Comparison of ENCODE assay signal across 28 cellular contexts in the genomic region with DNA sequence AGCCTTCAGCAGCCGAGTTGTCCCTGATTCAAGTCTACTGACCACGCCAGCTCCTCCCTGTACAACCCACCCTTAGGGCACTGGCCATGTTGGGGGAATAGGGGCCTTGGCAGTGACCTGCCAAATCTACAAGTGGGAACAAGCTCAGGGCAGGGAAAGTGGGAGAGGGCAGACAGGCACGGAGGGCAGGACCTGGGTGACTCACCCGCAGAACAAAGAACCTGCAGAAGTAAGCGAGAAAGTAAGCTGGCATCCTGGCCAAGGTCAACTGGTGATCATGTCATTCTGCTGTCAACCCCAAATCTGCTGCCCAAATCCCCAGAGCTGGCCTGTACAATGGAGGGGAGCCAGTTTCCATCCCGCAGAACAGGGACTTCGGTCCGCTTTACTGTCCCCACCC. TPM values are rescaled to one million over a fixed set of nuclear protein-coding genes. Genes with fewer than 3 reads are reported as not detected.
DNase-seq lines count a peak whose midpoint lies in the region; ATAC-seq, FAIRE-seq and TF ChIP-seq lines count a peak whose summit lies in the region.
"Had no signal": no experiment of that assay in that cellular context is flagged by ENCODE, and none has a peak within 500 bp of the region (broad histone marks: within the 10 kb centered on the region; RNA-seq: fewer than 3 reads in every experiment).

No MANE protein-coding gene starts in this region.

- H3K4me2 ChIP-seq in mesendoderm (ENCODE audit: low read length), result no peak overlapping the region

- peaks cover 2% of the 10 kb centered on the region for H3K4me1 ChIP-seq in endodermal cell (ENCODE audit: control insufficient read depth, insufficient read depth, low read length)
- H3K4me1 ChIP-seq in mesendoderm (ENCODE audit: control insufficient read depth, low read depth, low read length), result no peaks in the 10 kb centered on the region

- no peaks in the 10 kb centered on the region for H3K36me3 Mint-ChIP-seq in endodermal cell (ENCODE audit: low read depth)
- H3K36me3 Mint-ChIP-seq in CD4-positive, alpha-beta T cell (ENCODE audit: low read depth), result no peaks in the 10 kb centered on the region

- no peak overlapping the region for H2BK5ac ChIP-seq in mesendoderm (ENCODE audit: low read length)

- H4K8ac ChIP-seq in mesendoderm (ENCODE audit: low read depth, low read length), result no peak overlapping the region

- FAIRE-seq in H54 (lab: Jason Lieb, UNC), result no peak
- FAIRE-seq: D721Med, GM18507, GM19239, H1, RCC 7860 had no signal

- H3K27ac ChIP-seq in RWPE1 (peak overlapping the region; percentile 83), endodermal cell (ENCODE audit: low read depth, low read length) (no peak overlapping the region), mesendoderm (ENCODE audit: low read depth, low read length) (no peak overlapping the region)
- H3K27ac ChIP-seq in CD4-positive, alpha-beta T cell (ENCODE audit: low read depth, low read length), result no peak overlapping the region

- H3K4me3 Mint-ChIP-seq in endodermal cell, result no peak overlapping the region
- no peak overlapping the region for H3K4me3 Mint-ChIP-seq in CD4-positive, alpha-beta T cell

- no peak overlapping the region for H2AK5ac ChIP-seq in mesendoderm (ENCODE audit: low read length)

- H3K9ac ChIP-seq in endodermal cell (ENCODE audit: extremely low read depth, low read length, poor library complexity, severe bottlenecking) (no peak overlapping the region), mesendoderm (ENCODE audit: low read length) (no peak overlapping the region)

- TF ChIP-seq CTCF in RWPE1 (conservative IDR thresholded peaks at IDR 0.05; ENCODE audit: low read depth) (no peak), endodermal cell (conservative IDR thresholded peaks at IDR 0.05) (no peak)
- no peak for TF ChIP-seq CTCF in CD4-positive, alpha-beta T cell (IDR thresholded peaks at IDR 0.05)

- no peaks in the 10 kb centered on the region for H3K9me3 ChIP-seq in endodermal cell (ENCODE audit: control insufficient read depth, low read length)
- H3K9me3 ChIP-seq in CD4-positive, alpha-beta T cell (ENCODE audit: control insufficient read depth, low read length), result no peaks in the 10 kb centered on the region

- no peak overlapping the region for H3K27ac Mint-ChIP-seq in endodermal cell
- no peak overlapping the region for H3K27ac Mint-ChIP-seq in CD4-positive, alpha-beta T cell

- H2BK15ac ChIP-seq in mesendoderm (replicated peaks; ENCODE audit: low read depth), result no peak overlapping the region

- peak overlapping the region; percentile 45 for H3K23ac ChIP-seq in mesendoderm (ENCODE audit: low read length)

- no peaks in the 10 kb centered on the region for H3K79me1 ChIP-seq in mesendoderm (ENCODE audit: low read length)

- ATAC-seq in CD4-positive, alpha-beta T cell (ENCODE audit: poor library complexity), result no peak
- ATAC-seq in GM18867 (IDR thresholded peaks at IDR 0.05; ENCODE audit: unreplicated experiment), result no peak

- no peak for DNase-seq in H54 (ENCODE audit: insufficient read length, low spot score)
- peak; percentile 64 for DNase-seq in RWPE1 (ENCODE audit: low spot score)
- peak; percentile 46 for DNase-seq in endodermal cell
- DNase-seq in mesendoderm, result no peak
- DNase-seq in NCI-H146 treated with DMSO at 0.1 percent for 48 hours (lab: John Stamatoyannopoulos, UW; ENCODE audit: unreplicated experiment), result no peak
- DNase-seq in CD4-positive, alpha-beta T cell, result no peak
- no peak for DNase-seq in KG1 (lab: John Stamatoyannopoulos, UW)
- DNase-seq: AML-193, DMS53, GDM1, MV-4-11, NCI-H1105 treated with DMSO at 0.1 percent for 48 hours, NCI-H1694, NCI-H2081, NCI-H2171 treated with DMSO at 0.1 percent for 48 hours, NCI-H446, NCI-H526, OCI-M1, Right ventricle myocardium superior had no signal

- CTCF ChIA-PET in RWPE1 (lab: Yijun Ruan, JAX), result interaction anchor here (0.6 to 1.9 kb wide), 3 partner anchors 14 to 483 kb away, joined by 4 to 16 read pairs (median 8); no protein-coding TSS in a partner anchor
- CTCF ChIA-PET in CD4-positive, alpha-beta T cell (lab: Charles Lee), result no interaction called here

- H3K36me3 ChIP-seq in endodermal cell (ENCODE audit: control insufficient read depth, insufficient read depth, low read length) (no peaks in the 10 kb centered on the region), mesendoderm (ENCODE audit: control insufficient read depth, insufficient read depth, low read length) (no peaks in the 10 kb centered on the region)

- intact Hi-C loops in CD4-positive, alpha-beta T cell (cut with DNase I, micrococcal nuclease), result no loop called here

- H3K27me3 ChIP-seq in endodermal cell (ENCODE audit: control insufficient read depth, insufficient read depth, low read length, poor library complexity, severe bottlenecking) (no peaks in the 10 kb centered on the region), mesendoderm (ENCODE audit: insufficient read depth, low read length, poor library complexity) (no peaks in the 10 kb centered on the region)
- H3K27me3 ChIP-seq in CD4-positive, alpha-beta T cell (ENCODE audit: control insufficient read depth, insufficient read depth, low read length), result no peaks in the 10 kb centered on the region

- no peak overlapping the region for H3K4ac ChIP-seq in mesendoderm (ENCODE audit: low read depth, low read length)

- no peak overlapping the region for H3K18ac ChIP-seq in mesendoderm (ENCODE audit: low read length)

- peaks cover 2% of the 10 kb centered on the region for H3K9me3 Mint-ChIP-seq in endodermal cell
- H3K9me3 Mint-ChIP-seq in CD4-positive, alpha-beta T cell, result no peaks in the 10 kb centered on the region

- H3K27me3 Mint-ChIP-seq in endodermal cell (ENCODE audit: insufficient read depth), result peaks cover 1% of the 10 kb centered on the region
- no peaks in the 10 kb centered on the region for H3K27me3 Mint-ChIP-seq in CD4-positive, alpha-beta T cell

- H3K4me1 Mint-ChIP-seq in endodermal cell, result peaks cover 2% of the 10 kb centered on the region
- no peaks in the 10 kb centered on the region for H3K4me1 Mint-ChIP-seq in CD4-positive, alpha-beta T cell (ENCODE audit: low read depth)

- no peak overlapping the region for H3K4me3 ChIP-seq in endodermal cell (ENCODE audit: low read length)
- no peak overlapping the region for H3K4me3 ChIP-seq in mesendoderm (ENCODE audit: low read length)

- no peak overlapping the region for H2BK120ac ChIP-seq in mesendoderm (ENCODE audit: low read depth, low read length)

- WGBS in endodermal cell (ENCODE audit: insufficient coverage in 1 of 2, insufficient read length in 1 of 2), 2 experiments, result 67 to 82% methylated on average over 3 to 8 of the region's 8 CpGs
- no CpG with 5 or more reads among the region's 8 CpGs for WGBS in mesendoderm (ENCODE audit: extremely low coverage, insufficient coverage, low lambda C conversion rate)

- no peak overlapping the region for H3K56ac ChIP-seq in mesendoderm (ENCODE audit: low read length)

- POLR2A ChIA-PET in RWPE1 (lab: Yijun Ruan, JAX; ENCODE audit: low non-redundant PET), result interaction anchor here (0.5 kb wide), 1 partner anchor 1749 kb away, joined by 9 read pairs; no protein-coding TSS in a partner anchor
- POLR2A ChIA-PET in CD4-positive, alpha-beta T cell (lab: Charles Lee), result no interaction called here

- no peaks in the 10 kb centered on the region for H3K79me2 ChIP-seq in mesendoderm (ENCODE audit: control insufficient read depth, insufficient read depth, low read length)

- 0 out of 2 replicates have a peak, but pooled peaks have one; percentile 3 for TF ChIP-seq POLR2A in H54 (IDR thresholded peaks at IDR 0.05; ENCODE audit: low read depth, low read length)

- no peak overlapping the region for H4K5ac ChIP-seq in mesendoderm (ENCODE audit: low read length)

RNA-seq across cellular contexts. Expression of a gene that starts 7.9 kb away (rescaled TPM):
- not detected for total RNA-seq in endodermal cell
- not detected for polyA plus RNA-seq in endodermal cell (2013, experiment 1 of 2)
- polyA plus RNA-seq in endodermal cell (2013, experiment 2 of 2), result not detected
- polyA plus RNA-seq in mesendoderm (2013, experiment 1 of 2), result not detected
- not detected for polyA plus RNA-seq in mesendoderm (2013, experiment 2 of 2)
- not detected for total RNA-seq in CD4-positive, alpha-beta T cell
- total RNA-seq: A172, H1, HT1080, Right ventricle myocardium superior had no signal
- polyA plus RNA-seq: AG04450, H1 had no signal

Comparison
In these comparisons a context has a peak if more than half of its experiments do, and no peak if none do; other contexts are left out.
1. DNase-seq: peak in RWPE1 (single experiment) and endodermal cell (single experiment); none in H54 (single experiment), mesendoderm (single experiment), NCI-H146 treated with DMSO at 0.1 percent for 48 hours (single experiment), CD4-positive, alpha-beta T cell (0 of 10) and KG1 (single experiment).